In the genomic region with DNA sequence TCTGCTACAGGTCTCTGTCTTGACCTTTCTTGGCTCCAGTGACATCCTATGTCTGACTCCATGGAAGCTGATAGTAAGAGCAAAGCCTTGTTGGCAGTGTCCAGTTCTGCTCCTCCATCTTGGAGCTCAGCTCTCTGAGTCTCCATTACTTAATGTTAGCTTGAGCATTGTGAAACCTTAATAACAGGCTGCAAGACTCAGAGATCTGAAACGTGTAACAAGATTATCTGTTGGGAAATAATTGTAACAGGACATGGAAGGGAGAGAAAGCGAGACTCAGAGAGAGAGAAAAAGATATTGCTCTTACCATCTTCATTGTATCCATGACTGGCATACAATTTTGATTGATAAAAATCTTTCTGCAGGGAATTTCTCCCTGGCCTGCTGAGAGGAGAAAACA, we compare ENCODE assay signal across 33 cellular contexts.
"Had no signal": no experiment of that assay in that cellular context is flagged by ENCODE, and none has a peak within 500 bp of the region (broad histone marks: within the 10 kb centered on the region; RNA-seq: fewer than 3 reads in every experiment).

No MANE protein-coding gene starts in this region.

- H3K27ac Mint-ChIP-seq: activated B cell treated with CpG ODN at 0.5 μM for 24 hours; activated CD4-positive, alpha-beta memory T cell treated with anti-CD3 and anti-CD28 coated beads for 36 hours; activated naive CD4-positive, alpha-beta T cell treated with anti-CD3 and anti-CD28 coated beads for 36 hours; activated T-helper 1 cell treated with anti-CD3 and anti-CD28 coated beads, Interleukin-12 subunit alpha, Interleukin-12 subunit beta, Interleukin-2, Interleukin-4 antibody, amounts not matched to agents 30 ng/mL and 10 ng/mL and 1 ng/mL, durations not matched to agents 14 hours and 24 hours and 36 hours had no signal

- H3K4me1 ChIP-seq: adrenal gland had no signal

- H3K4me3 Mint-ChIP-seq: activated B cell treated with CpG ODN at 0.5 μM for 24 hours; activated CD4-positive, alpha-beta memory T cell treated with anti-CD3 and anti-CD28 coated beads for 36 hours; activated naive CD4-positive, alpha-beta T cell treated with anti-CD3 and anti-CD28 coated beads for 36 hours; activated T-cell treated with anti-CD3 and anti-CD28 coated beads, Interleukin-2, amount 50 U/mL, for 4 hours; activated T-helper 1 cell treated with anti-CD3 and anti-CD28 coated beads, Interleukin-12 subunit alpha, Interleukin-12 subunit beta, Interleukin-2, Interleukin-4 antibody, amounts not matched to agents 30 ng/mL and 10 ng/mL and 1 ng/mL, durations not matched to agents 14 hours and 24 hours and 36 hours; brain had no signal

- H3K9me3 Mint-ChIP-seq: activated T-helper 1 cell treated with anti-CD3 and anti-CD28 coated beads, Interleukin-12 subunit alpha, Interleukin-12 subunit beta, Interleukin-2, Interleukin-4 antibody, amounts not matched to agents 30 ng/mL and 10 ng/mL and 1 ng/mL, durations not matched to agents 14 hours and 24 hours and 36 hours had no signal

- H3K27ac ChIP-seq: adrenal gland, VCaP had no signal

- H3K4me3 ChIP-seq: adrenal gland had no signal

- H3K4me1 Mint-ChIP-seq: activated B cell treated with CpG ODN at 0.5 μM for 24 hours had no signal

- DNase-seq: activated B cell treated with CpG ODN at 0.5 μM for 24 hours; activated CD4-positive, alpha-beta memory T cell treated with anti-CD3 and anti-CD28 coated beads for 36 hours; activated CD4-positive, alpha-beta T cell treated with anti-CD3 and anti-CD28 coated beads for 4 hours; activated CD4-positive, alpha-beta T cell treated with anti-CD3 and anti-CD28 coated beads, Interleukin-2, amount 50 U/mL, for 1 hour; activated CD4-positive, CD25-positive, alpha-beta regulatory T cell treated with anti-CD3 and anti-CD28 coated beads, Interleukin-2, amount 50 U/mL, for 72 hours; activated CD8-positive, alpha-beta memory T cell treated with anti-CD3 and anti-CD28 coated beads, Interleukin-2, amount 50 U/mL, for 4 hours; activated gamma-delta T cell treated with Interleukin-2 at 50 U/mL for 16 hours; activated naive CD4-positive, alpha-beta T cell treated with anti-CD3 and anti-CD28 coated beads for 36 hours; activated T-cell treated with anti-CD3 and anti-CD28 coated beads for 4 hours; activated T-cell treated with anti-CD3 and anti-CD28 coated beads, Interleukin-2, amount 50 U/mL, for 4 hours; adrenal gland; anterior cingulate cortex; caudate nucleus; Karpas-422; NCI-H1048; NCI-H1105 treated with DMSO at 0.1 percent for 48 hours; NCI-H1436; NCI-H1694; NCI-H1930; NCI-H2081 treated with DMSO at 0.1 percent for 48 hours; NCI-H226; NCI-H446 treated with DMSO at 0.1 percent for 48 hours; NCI-H524; OCI-M1; Right ventricle myocardium superior; SW 1271; T-helper 1 cell; T-helper 2 cell; T-helper 9 cell had no signal

- H3K9me3 ChIP-seq: adrenal gland had no signal

- ATAC-seq: activated naive CD4-positive, alpha-beta T cell treated with anti-CD3 and anti-CD28 coated beads, Interleukin-2, amount 50 U/mL, for 72 hours; activated T-cell treated with anti-CD3 and anti-CD28 coated beads, Interleukin-2, amount 50 U/mL, for 4 hours had no signal

- H3K27me3 Mint-ChIP-seq: activated B cell treated with CpG ODN at 0.5 μM for 24 hours; activated CD4-positive, alpha-beta memory T cell treated with anti-CD3 and anti-CD28 coated beads for 36 hours had no signal

- H3K36me3 Mint-ChIP-seq: activated CD4-positive, alpha-beta memory T cell treated with anti-CD3 and anti-CD28 coated beads for 36 hours; activated naive CD4-positive, alpha-beta T cell treated with anti-CD3 and anti-CD28 coated beads, Interleukin-2, amount 50 U/mL, for 72 hours; brain had no signal

- H3K27me3 ChIP-seq: adrenal gland had no signal

- H3K36me3 ChIP-seq: adrenal gland had no signal
